ENCODE assay signal across 1 cellular context in the genomic region with DNA sequence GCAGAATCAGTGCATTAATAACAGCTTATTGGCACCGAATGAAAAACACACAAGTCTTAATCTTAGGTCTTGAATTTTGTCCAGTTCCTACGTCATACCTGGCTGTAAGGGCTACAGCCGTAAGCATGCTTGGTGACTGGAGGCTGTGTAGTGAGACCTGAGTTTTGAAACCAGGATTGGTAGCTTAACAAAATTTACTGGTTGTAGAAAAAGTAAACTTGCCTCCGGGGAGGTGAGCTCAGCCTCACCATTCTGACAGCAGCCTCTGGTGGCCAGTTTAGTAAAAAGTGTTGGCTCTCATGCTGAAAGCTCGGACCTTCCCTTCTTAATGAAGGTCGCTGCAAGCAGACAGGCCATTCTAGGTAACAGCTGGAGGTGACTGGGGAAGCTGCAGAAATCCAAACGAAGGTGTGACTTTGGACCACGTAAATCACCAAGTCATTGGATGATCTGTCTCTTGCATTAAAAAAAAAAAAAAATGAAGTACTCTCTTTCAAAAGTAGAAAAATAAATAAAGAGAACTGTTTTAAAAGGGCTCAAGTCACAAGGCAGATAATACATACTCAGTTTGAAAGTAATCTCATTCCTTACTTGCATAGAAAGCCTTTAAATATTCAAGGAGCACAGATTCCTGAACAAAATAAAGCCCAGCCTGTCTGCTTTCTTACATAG.
TF ChIP-seq lines count a peak whose summit lies in the region.

No MANE protein-coding gene starts in this region.

TF ChIP-seq in HepG2, 621 proteins besides CTCF, POLR2A, EP300 and RAD21 (continued from another document):
- TF ChIP-seq, protein P1, sequence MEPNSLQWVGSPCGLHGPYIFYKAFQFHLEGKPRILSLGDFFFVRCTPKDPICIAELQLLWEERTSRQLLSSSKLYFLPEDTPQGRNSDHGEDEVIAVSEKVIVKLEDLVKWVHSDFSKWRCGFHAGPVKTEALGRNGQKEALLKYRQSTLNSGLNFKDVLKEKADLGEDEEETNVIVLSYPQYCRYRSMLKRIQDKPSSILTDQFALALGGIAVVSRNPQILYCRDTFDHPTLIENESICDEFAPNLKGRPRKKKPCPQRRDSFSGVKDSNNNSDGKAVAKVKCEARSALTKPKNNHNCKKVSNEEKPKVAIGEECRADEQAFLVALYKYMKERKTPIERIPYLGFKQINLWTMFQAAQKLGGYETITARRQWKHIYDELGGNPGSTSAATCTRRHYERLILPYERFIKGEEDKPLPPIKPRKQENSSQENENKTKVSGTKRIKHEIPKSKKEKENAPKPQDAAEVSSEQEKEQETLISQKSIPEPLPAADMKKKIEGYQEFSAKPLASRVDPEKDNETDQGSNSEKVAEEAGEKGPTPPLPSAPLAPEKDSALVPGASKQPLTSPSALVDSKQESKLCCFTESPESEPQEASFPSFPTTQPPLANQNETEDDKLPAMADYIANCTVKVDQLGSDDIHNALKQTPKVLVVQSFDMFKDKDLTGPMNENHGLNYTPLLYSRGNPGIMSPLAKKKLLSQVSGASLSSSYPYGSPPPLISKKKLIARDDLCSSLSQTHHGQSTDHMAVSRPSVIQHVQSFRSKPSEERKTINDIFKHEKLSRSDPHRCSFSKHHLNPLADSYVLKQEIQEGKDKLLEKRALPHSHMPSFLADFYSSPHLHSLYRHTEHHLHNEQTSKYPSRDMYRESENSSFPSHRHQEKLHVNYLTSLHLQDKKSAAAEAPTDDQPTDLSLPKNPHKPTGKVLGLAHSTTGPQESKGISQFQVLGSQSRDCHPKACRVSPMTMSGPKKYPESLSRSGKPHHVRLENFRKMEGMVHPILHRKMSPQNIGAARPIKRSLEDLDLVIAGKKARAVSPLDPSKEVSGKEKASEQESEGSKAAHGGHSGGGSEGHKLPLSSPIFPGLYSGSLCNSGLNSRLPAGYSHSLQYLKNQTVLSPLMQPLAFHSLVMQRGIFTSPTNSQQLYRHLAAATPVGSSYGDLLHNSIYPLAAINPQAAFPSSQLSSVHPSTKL (CRISPR knock-in tag; IDR thresholded peaks at IDR 0.05): peak; percentile 22; the same call in 1 of the 2 replicates
- TF ChIP-seq GATA4 (IDR thresholded peaks at IDR 0.05; ENCODE audit: borderline replicate concordance, low read depth) (no peak), SIN3B (IDR thresholded peaks at IDR 0.05; ENCODE audit: low read length) (no peak), ZNF446 (CRISPR knock-in tag; IDR thresholded peaks at IDR 0.05) (no peak), ZNF558 (CRISPR knock-in tag; IDR thresholded peaks at IDR 0.05; ENCODE audit: borderline replicate concordance) (no peak), SKIL (CRISPR knock-in tag; IDR thresholded peaks at IDR 0.05; ENCODE audit: borderline replicate concordance) (no peak), GTF3A (CRISPR knock-in tag; conservative IDR thresholded peaks at IDR 0.05) (no peak), FOXJ3 (CRISPR knock-in tag; IDR thresholded peaks at IDR 0.05; ENCODE audit: borderline replicate concordance) (no peak), GPN1 (CRISPR knock-in tag; IDR thresholded peaks at IDR 0.05; ENCODE audit: borderline replicate concordance) (no peak), IRX3 (CRISPR knock-in tag; IDR thresholded peaks at IDR 0.05; ENCODE audit: borderline replicate concordance, low read depth) (no peak), ZNF598 (CRISPR knock-in tag; IDR thresholded peaks at IDR 0.05; ENCODE audit: borderline replicate concordance) (no peak), ZNF883 (CRISPR knock-in tag; IDR thresholded peaks at IDR 0.05; ENCODE audit: not compliant biosample characterization) (no peak), ZNF746 (CRISPR knock-in tag; IDR thresholded peaks at IDR 0.05) (no peak), ZNF407 (CRISPR knock-in tag; IDR thresholded peaks at IDR 0.05; ENCODE audit: not compliant biosample characterization) (no peak)
- TF ChIP-seq, protein P2, sequence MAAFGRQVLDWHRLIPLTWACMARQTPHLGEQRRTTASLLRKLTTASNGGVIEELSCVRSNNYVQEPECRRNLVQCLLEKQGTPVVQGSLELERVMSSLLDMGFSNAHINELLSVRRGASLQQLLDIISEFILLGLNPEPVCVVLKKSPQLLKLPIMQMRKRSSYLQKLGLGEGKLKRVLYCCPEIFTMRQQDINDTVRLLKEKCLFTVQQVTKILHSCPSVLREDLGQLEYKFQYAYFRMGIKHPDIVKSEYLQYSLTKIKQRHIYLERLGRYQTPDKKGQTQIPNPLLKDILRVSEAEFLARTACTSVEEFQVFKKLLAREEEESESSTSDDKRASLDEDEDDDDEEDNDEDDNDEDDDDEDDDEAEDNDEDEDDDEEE (CRISPR knock-in tag; IDR thresholded peaks at IDR 0.05): no peak
TF ChIP-seq in HepG2: peak in this region for 20.
